ENCODE assay signal across 1 cellular context in the genomic region with DNA sequence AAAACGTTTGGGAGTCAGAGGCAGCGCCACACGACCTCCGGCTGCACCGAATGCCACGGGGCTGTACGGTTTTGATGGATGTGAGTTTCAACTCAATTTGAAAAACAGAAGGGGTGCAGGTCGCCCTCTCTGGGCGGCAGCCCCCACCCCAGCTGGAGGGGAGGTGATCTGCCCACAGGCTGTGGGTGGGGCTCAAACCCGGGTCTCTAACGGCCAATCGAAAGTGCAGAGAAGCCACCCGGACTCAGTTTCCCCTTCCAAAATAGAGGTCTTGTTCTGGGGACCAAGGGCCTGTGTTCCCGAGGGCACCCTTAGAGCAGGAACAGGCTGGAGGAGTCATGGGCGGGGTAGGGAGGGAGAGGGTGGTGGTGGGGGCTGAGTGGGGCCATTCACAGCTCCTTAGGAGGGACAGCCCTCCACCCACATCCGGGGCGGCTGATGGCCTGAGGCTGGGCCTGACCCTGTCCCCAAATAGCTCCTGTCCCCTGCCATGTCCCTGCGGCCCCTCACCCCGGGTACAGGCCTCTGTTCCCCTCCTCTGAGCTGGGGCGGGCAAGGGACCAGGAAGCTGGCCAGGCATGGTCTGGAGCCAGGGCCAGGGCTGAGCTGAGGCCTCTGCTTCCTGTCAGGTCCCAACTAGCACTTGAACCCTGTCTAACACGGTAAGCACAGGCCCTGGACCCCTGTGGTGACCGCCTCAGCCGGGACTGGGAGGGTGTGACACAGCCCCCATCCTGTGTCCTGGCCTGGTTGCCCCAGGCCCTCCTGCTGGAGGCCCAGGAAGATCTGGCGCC.
TF ChIP-seq lines count a peak whose summit lies in the region.

No MANE protein-coding gene starts in this region.

TF ChIP-seq in SK-N-SH, 30 proteins besides CTCF, POLR2A, EP300 and RAD21 (continued from another document):
- TF ChIP-seq, protein P1, sequence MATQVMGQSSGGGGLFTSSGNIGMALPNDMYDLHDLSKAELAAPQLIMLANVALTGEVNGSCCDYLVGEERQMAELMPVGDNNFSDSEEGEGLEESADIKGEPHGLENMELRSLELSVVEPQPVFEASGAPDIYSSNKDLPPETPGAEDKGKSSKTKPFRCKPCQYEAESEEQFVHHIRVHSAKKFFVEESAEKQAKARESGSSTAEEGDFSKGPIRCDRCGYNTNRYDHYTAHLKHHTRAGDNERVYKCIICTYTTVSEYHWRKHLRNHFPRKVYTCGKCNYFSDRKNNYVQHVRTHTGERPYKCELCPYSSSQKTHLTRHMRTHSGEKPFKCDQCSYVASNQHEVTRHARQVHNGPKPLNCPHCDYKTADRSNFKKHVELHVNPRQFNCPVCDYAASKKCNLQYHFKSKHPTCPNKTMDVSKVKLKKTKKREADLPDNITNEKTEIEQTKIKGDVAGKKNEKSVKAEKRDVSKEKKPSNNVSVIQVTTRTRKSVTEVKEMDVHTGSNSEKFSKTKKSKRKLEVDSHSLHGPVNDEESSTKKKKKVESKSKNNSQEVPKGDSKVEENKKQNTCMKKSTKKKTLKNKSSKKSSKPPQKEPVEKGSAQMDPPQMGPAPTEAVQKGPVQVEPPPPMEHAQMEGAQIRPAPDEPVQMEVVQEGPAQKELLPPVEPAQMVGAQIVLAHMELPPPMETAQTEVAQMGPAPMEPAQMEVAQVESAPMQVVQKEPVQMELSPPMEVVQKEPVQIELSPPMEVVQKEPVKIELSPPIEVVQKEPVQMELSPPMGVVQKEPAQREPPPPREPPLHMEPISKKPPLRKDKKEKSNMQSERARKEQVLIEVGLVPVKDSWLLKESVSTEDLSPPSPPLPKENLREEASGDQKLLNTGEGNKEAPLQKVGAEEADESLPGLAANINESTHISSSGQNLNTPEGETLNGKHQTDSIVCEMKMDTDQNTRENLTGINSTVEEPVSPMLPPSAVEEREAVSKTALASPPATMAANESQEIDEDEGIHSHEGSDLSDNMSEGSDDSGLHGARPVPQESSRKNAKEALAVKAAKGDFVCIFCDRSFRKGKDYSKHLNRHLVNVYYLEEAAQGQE (IDR thresholded peaks at IDR 0.05; ENCODE audit: low read depth, low read length), result no peak
- TF ChIP-seq EZH2phosphoT487 (IDR thresholded peaks at IDR 0.05; ENCODE audit: borderline replicate concordance, low read depth) (no peak), JUND (IDR thresholded peaks at IDR 0.05) (no peak), MXI1 (IDR thresholded peaks at IDR 0.05; ENCODE audit: low read depth, low read length) (no peak), USF1 (IDR thresholded peaks at IDR 0.05; ENCODE audit: borderline replicate concordance, low read depth) (no peak), RFX5 (IDR thresholded peaks at IDR 0.05; ENCODE audit: low read length) (no peak), PBX3 (IDR thresholded peaks at IDR 0.05) (no peak), NRF1 (IDR thresholded peaks at IDR 0.05; ENCODE audit: low read depth, low read length) (no peak), RXRA (IDR thresholded peaks at IDR 0.05; ENCODE audit: borderline replicate concordance, low read depth) (no peak), MEF2A (IDR thresholded peaks at IDR 0.05; ENCODE audit: borderline replicate concordance, low read depth) (no peak), SMC3 (IDR thresholded peaks at IDR 0.05; ENCODE audit: low read depth, low read length) (no peak)
TF ChIP-seq in SK-N-SH: peak in this region for 0.
